Comparison of ENCODE assay signal across 8 cellular contexts in genomic region chr19:54115071-54116063, GRCh38. TPM values are rescaled to one million over a fixed set of nuclear protein-coding genes. Genes with fewer than 3 reads are reported as not detected.
DNase-seq lines count a peak whose midpoint lies in the region; ATAC-seq and TF ChIP-seq lines count a peak whose summit lies in the region.

TSS of gene PRPF31 (plus strand) at chr19:54115754. CDS start at chr19:54118279, 2,525 bp downstream.
A gene with protein sequence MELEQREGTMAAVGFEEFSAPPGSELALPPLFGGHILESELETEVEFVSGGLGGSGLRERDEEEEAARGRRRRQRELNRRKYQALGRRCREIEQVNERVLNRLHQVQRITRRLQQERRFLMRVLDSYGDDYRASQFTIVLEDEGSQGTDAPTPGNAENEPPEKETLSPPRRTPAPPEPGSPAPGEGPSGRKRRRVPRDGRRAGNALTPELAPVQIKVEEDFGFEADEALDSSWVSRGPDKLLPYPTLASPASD (minus strand): TSS chr19:54115657. CDS start chr19:54115269, 388 bp downstream.

- no peaks in the 10 kb centered on the region for H3K9me3 Mint-ChIP-seq in CD8-positive, alpha-beta T cell

- intact Hi-C loops in CD8-positive, alpha-beta T cell (cut with DNase I, micrococcal nuclease) = loop anchor here (1.0 to 10.0 kb wide), 7 partner anchors 13 to 999 kb away; partner anchors contain the start of genes CNOT3 (in 2 of the 2), LENG1 (in 2 of the 2), NDUFA3 (in 2 of the 2) and PPP1R12C (in 1 of the 2)

- peak within 1 kb of the TSS; percentile 90 for H3K27ac Mint-ChIP-seq in CD8-positive, alpha-beta T cell

- peaks cover 43% of the 10 kb centered on the region for H3K36me3 Mint-ChIP-seq in CD8-positive, alpha-beta T cell

- no peaks in the 10 kb centered on the region for H3K27me3 Mint-ChIP-seq in CD8-positive, alpha-beta T cell (ENCODE audit: low read depth)

- peak; percentile 87 for ATAC-seq in CD8-positive, alpha-beta T cell
- peak; percentile 69 for ATAC-seq in GM19467 (IDR thresholded peaks at IDR 0.05; ENCODE audit: unreplicated experiment)
- ATAC-seq in lung (ENCODE audit: insufficient read depth, low FRiP score) = peak; percentile 96

- H3K4me3 Mint-ChIP-seq in CD8-positive, alpha-beta T cell = peak within 1 kb of the TSS; percentile 91

- 0 to 1% methylated on average over 60 of the region's 60 CpGs for WGBS in lung, 2 donors

- peaks cover 22% of the 10 kb centered on the region for H3K4me1 ChIP-seq in CD8-positive, alpha-beta T cell (ENCODE audit: insufficient read depth, low read length)
- peaks cover 0 to 7% of the 10 kb centered on the region in 2 donors for H3K4me1 ChIP-seq in lung (ENCODE audit: control insufficient read depth in 2 of 2, insufficient read depth in 2 of 2, low read length in 2 of 2)

- CTCF ChIA-PET in CD8-positive, alpha-beta T cell (lab: Charles Lee) = no interaction called here

- H3K9me3 ChIP-seq in CD8-positive, alpha-beta T cell (ENCODE audit: low read length) = no peaks in the 10 kb centered on the region
- H3K9me3 ChIP-seq in lung (ENCODE audit: control insufficient read depth in 2 of 2, insufficient read depth in 1 of 2, low read length in 1 of 2) = no peaks in the 10 kb centered on the region

- H3K27me3 ChIP-seq in CD8-positive, alpha-beta T cell (ENCODE audit: insufficient read depth, low read length) = no peaks in the 10 kb centered on the region
- no peaks in the 10 kb centered on the region for H3K27me3 ChIP-seq in lung (ENCODE audit: control insufficient read depth, insufficient read depth)

- peaks cover 10% of the 10 kb centered on the region for H3K36me3 ChIP-seq in CD8-positive, alpha-beta T cell (ENCODE audit: insufficient read depth, low read length)
- peaks cover 0 to 15% of the 10 kb centered on the region in 2 donors for H3K36me3 ChIP-seq in lung (ENCODE audit: control insufficient read depth in 2 of 2, insufficient read depth in 2 of 2, low read length in 2 of 2)

- H3K4me1 Mint-ChIP-seq in CD8-positive, alpha-beta T cell (ENCODE audit: low read depth) = peaks cover 40% of the 10 kb centered on the region

- DNase-seq in CD8-positive, alpha-beta T cell = peak; percentile 90 to 98 (median 96)
- DNase-seq in HS-27A (ENCODE audit: low read depth) = peak; percentile 99
- DNase-seq in NK-92 (lab: John Stamatoyannopoulos, UW; ENCODE audit: unreplicated experiment) = peak; percentile 76
- peak; percentile 93 for DNase-seq in activated CD8-positive, alpha-beta memory T cell treated with anti-CD3 and anti-CD28 coated beads for 1 hour (ENCODE audit: extremely low read depth in 1 of 2, low read depth in 1 of 2)
- peak; percentile 93 for DNase-seq in effector CD8-positive, alpha-beta T cell (lab: John Stamatoyannopoulos, UW)
- DNase-seq in lung (ENCODE audit: low spot score) = peak; percentile 98
- DNase-seq in stimulated activated CD4-positive, alpha-beta T cell treated with anti-CD3 and anti-CD28 coated beads, TNF-alpha, amount 100 ng/mL, for 4 hours (ENCODE audit: low read depth in 3 of 3) = peak; percentile 77 to 94 (median 93)

- no peak for TF ChIP-seq CTCF in CD8-positive, alpha-beta T cell (IDR thresholded peaks at IDR 0.05)
- TF ChIP-seq CTCF in lung (IDR thresholded peaks at IDR 0.05; ENCODE audit: control extremely low read depth, extremely low read depth) = no peak

- H3K4me3 ChIP-seq in CD8-positive, alpha-beta T cell (ENCODE audit: low read depth, low read length) = peak within 1 kb of the TSS; percentile 77
- peak within 1 kb of the TSS; percentile 78 for H3K4me3 ChIP-seq in lung

- peak within 1 kb of the TSS; percentile 64 for H3K27ac ChIP-seq in CD8-positive, alpha-beta T cell (ENCODE audit: low read depth, low read length)
- peak within 1 kb of the TSS; percentile 81 to 95 for H3K27ac ChIP-seq in lung (ENCODE audit: low read depth in 1 of 2, low read length in 1 of 2)

- POLR2A ChIA-PET in CD8-positive, alpha-beta T cell (lab: Charles Lee) = interaction anchor here (0.6 to 5.6 kb wide), 16 partner anchors 9 to 420 kb away, joined by 3 to 67 read pairs (median 4); partner anchors contain the start of genes CNOT3, LENG1, LENG8 and MBOAT7

RNA-seq across cellular contexts. Expression of gene PRPF31, which starts in this region (rescaled TPM):
- 10 to 100 TPM; 60.0 to 66.8 TPM for total RNA-seq in CD8-positive, alpha-beta T cell
- 10 to 100 TPM; 34.1 to 54.0 TPM for total RNA-seq in lung
- 10 to 100 TPM; 49.4 to 54.1 TPM for polyA plus RNA-seq in lung

RNA-seq across cellular contexts. Expression of the second gene that starts in this region (rescaled TPM):
- 1 to 10 TPM; 7.8 to 8.2 TPM for total RNA-seq in CD8-positive, alpha-beta T cell
- 10 to 100 TPM; 12.1 to 25.5 TPM for total RNA-seq in lung
- polyA plus RNA-seq in lung = 10 to 100 TPM; 19.8 to 32.9 TPM

Comparison
In these comparisons a context has a peak if more than half of its experiments do, and no peak if none do; other contexts are left out.
1. Peak in every context shown above with its lines: DNase-seq, ATAC-seq, H3K4me3 ChIP-seq and H3K27ac ChIP-seq.